ENCODE assay signal across 17 cellular contexts in the genomic region with DNA sequence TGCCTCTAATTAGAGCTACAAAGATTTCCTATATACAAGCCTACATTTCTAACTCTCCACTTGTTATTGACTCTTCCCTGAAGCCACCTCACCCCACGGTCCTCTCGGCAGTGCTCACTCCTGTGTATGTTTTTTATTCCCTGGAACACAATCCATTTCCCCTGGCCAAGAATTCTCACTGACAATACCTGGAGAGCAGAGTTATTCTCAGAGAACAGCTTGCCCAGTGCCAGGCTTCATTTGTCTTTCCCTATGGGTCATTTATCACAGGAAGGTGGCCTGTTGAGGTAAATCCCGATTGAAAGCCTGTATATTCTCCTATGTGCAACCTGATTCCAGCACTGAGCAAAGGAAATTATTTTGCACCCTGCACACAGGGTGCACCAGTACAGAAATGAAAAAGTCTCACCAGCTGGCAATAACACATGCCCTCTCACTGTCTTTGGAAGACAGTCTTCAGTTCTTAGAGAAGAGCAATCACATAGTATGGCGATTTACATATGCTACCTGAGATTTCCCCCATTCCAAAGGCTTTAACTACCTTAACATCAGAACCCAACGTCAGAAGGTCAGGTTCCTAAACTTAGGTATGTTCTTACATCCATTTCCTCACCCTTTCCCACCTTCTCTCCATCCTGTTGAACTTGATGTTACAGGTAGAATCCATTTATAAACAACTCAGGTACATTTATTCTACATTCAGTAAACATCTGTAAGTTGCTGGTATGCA.
"Had no signal": no experiment of that assay in that cellular context is flagged by ENCODE, and none has a peak within 500 bp of the region (broad histone marks: within the 10 kb centered on the region; RNA-seq: fewer than 3 reads in every experiment).

No MANE protein-coding gene starts in this region.

- H3K36me3 Mint-ChIP-seq: activated naive CD8-positive, alpha-beta T cell treated with anti-CD3 and anti-CD28 coated beads, Interleukin-2, amount 10 ng/mL, durations not matched to agents 7 days and 5 days; natural killer cell had no signal

- ATAC-seq: activated CD8-positive, alpha-beta T cell treated with anti-CD3 and anti-CD28 coated beads, Interleukin-2, amount 10 ng/mL, durations not matched to agents 7 days and 5 days; activated T-cell treated with anti-CD3 and anti-CD28 coated beads, Interleukin-2, amount 50 U/mL, for 72 hours; left lung; natural killer cell had no signal

- H3K36me3 ChIP-seq: left lung, tibial artery had no signal

- H3K9me3 ChIP-seq: left lung, tibial artery had no signal

- DNase-seq: activated B cell treated with CpG ODN at 0.5 μM for 24 hours; activated CD4-positive, alpha-beta T cell treated with anti-CD3 and anti-CD28 coated beads, Interleukin-2, amount 10 ng/mL, durations not matched to agents 24 days and 14 days; activated CD8-positive, alpha-beta memory T cell treated with anti-CD3 and anti-CD28 coated beads, Interleukin-2, amount 50 U/mL, for 4 hours; activated CD8-positive, alpha-beta T cell treated with anti-CD3 and anti-CD28 coated beads, Interleukin-2, amount 10 ng/mL, durations not matched to agents 7 days and 5 days; activated naive CD8-positive, alpha-beta T cell treated with anti-CD3 and anti-CD28 coated beads, Interleukin-2, amount 10 ng/mL, durations not matched to agents 7 days and 5 days; activated T-cell treated with anti-CD3 and anti-CD28 coated beads, Interleukin-2, amount 50 U/mL, for 72 hours; kidney; left lung; natural killer cell; right cardiac atrium; stimulated activated CD4-positive, alpha-beta T cell treated with anti-CD3 and anti-CD28 coated beads, Interleukin-15, amount 100 ng/mL, for 24 hours; stimulated activated CD4-positive, alpha-beta T cell treated with anti-CD3 and anti-CD28 coated beads, Interleukin-4, amount 100 ng/mL, for 24 hours; stimulated activated naive CD4-positive, alpha-beta T cell; T-helper 2 cell; tibial artery had no signal

- H3K4me3 ChIP-seq: left lung, skin epidermis, tibial artery had no signal

- H3K27me3 ChIP-seq: left lung, tibial artery had no signal

- H3K4me1 ChIP-seq: left lung had no signal

- H3K27ac ChIP-seq: left lung, skin epidermis, tibial artery had no signal

- H3K9me3 Mint-ChIP-seq: activated B cell treated with CpG ODN at 0.5 μM for 24 hours; activated CD4-positive, alpha-beta T cell treated with anti-CD3 and anti-CD28 coated beads, Interleukin-2, amount 10 ng/mL, durations not matched to agents 24 days and 14 days; activated naive CD8-positive, alpha-beta T cell treated with anti-CD3 and anti-CD28 coated beads, Interleukin-2, amount 10 ng/mL, durations not matched to agents 7 days and 5 days; activated T-cell treated with anti-CD3 and anti-CD28 coated beads, Interleukin-2, amount 50 U/mL, for 72 hours; natural killer cell had no signal

- H3K27ac Mint-ChIP-seq: activated B cell treated with CpG ODN at 0.5 μM for 24 hours; activated CD4-positive, alpha-beta T cell treated with anti-CD3 and anti-CD28 coated beads, Interleukin-2, amount 10 ng/mL, durations not matched to agents 24 days and 14 days; activated CD8-positive, alpha-beta T cell treated with anti-CD3 and anti-CD28 coated beads, Interleukin-2, amount 10 ng/mL, durations not matched to agents 7 days and 5 days; activated naive CD8-positive, alpha-beta T cell treated with anti-CD3 and anti-CD28 coated beads, Interleukin-2, amount 10 ng/mL, durations not matched to agents 7 days and 5 days; activated T-cell treated with anti-CD3 and anti-CD28 coated beads, Interleukin-2, amount 50 U/mL, for 72 hours; natural killer cell; progenitor cell of endocrine pancreas had no signal
